ENCODE assay signal across 18 cellular contexts in the genomic region with DNA sequence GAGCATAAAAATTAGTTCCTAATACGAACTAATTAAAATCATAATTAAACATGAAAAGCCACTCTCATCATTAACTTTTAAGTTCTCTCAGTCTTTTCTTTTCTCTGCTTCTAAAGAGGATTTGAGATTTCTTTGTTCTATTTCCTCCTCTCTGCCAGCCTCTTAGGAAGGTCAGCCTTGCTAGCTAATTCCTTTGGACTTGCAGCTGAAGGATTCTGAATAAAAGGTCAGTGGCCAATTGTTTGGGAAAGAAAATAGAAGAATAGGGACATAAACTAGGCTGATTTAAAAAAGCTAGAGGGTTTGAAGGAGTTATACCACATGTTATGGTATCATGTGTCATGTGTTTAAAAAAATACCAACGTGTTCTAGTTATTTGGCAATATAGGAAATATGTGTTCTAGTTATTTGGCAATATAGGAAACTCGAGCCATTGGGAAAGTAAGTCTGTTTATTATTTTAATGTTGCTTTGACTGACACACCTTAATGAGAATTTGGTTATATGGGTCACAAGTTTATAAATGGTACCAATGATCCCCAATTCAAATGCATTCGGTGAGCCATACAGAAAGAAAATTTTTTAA.
"Had no signal": no experiment of that assay in that cellular context is flagged by ENCODE, and none has a peak within 500 bp of the region (broad histone marks: within the 10 kb centered on the region; RNA-seq: fewer than 3 reads in every experiment).

No MANE protein-coding gene starts in this region.

- H3K36me3 ChIP-seq: colonic mucosa, neutrophil, thyroid gland had no signal

- H3K4me1 ChIP-seq: colonic mucosa, parathyroid adenoma, thyroid gland had no signal

- H2AFZ ChIP-seq: parathyroid adenoma had no signal

- H3K27me3 ChIP-seq: colonic mucosa, neutrophil, thyroid gland had no signal

- H3K4me1 Mint-ChIP-seq: activated naive CD8-positive, alpha-beta T cell treated with anti-CD3 and anti-CD28 coated beads for 36 hours; naive thymus-derived CD8-positive, alpha-beta T cell had no signal

- H3K9ac ChIP-seq: parathyroid adenoma had no signal

- DNase-seq: activated CD4-positive, alpha-beta memory T cell treated with anti-CD3 and anti-CD28 coated beads for 36 hours; activated CD4-positive, alpha-beta T cell treated with anti-CD3 and anti-CD28 coated beads for 4 hours; activated naive CD8-positive, alpha-beta T cell treated with anti-CD3 and anti-CD28 coated beads for 36 hours; amygdala; central memory CD4-positive, alpha-beta T cell; colonic mucosa; left cardiac atrium; naive thymus-derived CD8-positive, alpha-beta T cell; stimulated activated CD4-positive, alpha-beta T cell treated with anti-CD3 and anti-CD28 coated beads, Interleukin-1b, Interleukin-23, amount 100 ng/mL, for 48 hours; stimulated activated CD8-positive, alpha-beta memory T cell treated with anti-CD3 and anti-CD28 coated beads, Interleukin-4, amount 100 ng/mL, for 48 hours; stimulated activated naive CD4-positive, alpha-beta T cell; SW 1271; thyroid gland had no signal

- H3K4me3 ChIP-seq: colonic mucosa, thyroid gland had no signal

- H3K36me3 Mint-ChIP-seq: activated CD4-positive, alpha-beta memory T cell treated with anti-CD3 and anti-CD28 coated beads for 36 hours; activated naive CD8-positive, alpha-beta T cell treated with anti-CD3 and anti-CD28 coated beads for 36 hours; naive thymus-derived CD8-positive, alpha-beta T cell had no signal

- ATAC-seq: left cardiac atrium; naive thymus-derived CD8-positive, alpha-beta T cell had no signal

- H3K9me3 ChIP-seq: colonic mucosa, neutrophil, thyroid gland had no signal

- H3K27ac ChIP-seq: colonic mucosa, neutrophil, parathyroid adenoma, thyroid gland had no signal

- H3K79me2 ChIP-seq: parathyroid adenoma had no signal

- H3K4me3 Mint-ChIP-seq: activated CD4-positive, alpha-beta memory T cell treated with anti-CD3 and anti-CD28 coated beads for 36 hours; activated naive CD8-positive, alpha-beta T cell treated with anti-CD3 and anti-CD28 coated beads for 36 hours; naive thymus-derived CD8-positive, alpha-beta T cell had no signal

- FAIRE-seq: endometrium, islet of Langerhans, TTC549 had no signal

- H3K27ac Mint-ChIP-seq: activated CD4-positive, alpha-beta memory T cell treated with anti-CD3 and anti-CD28 coated beads for 36 hours; activated naive CD8-positive, alpha-beta T cell treated with anti-CD3 and anti-CD28 coated beads for 36 hours; naive thymus-derived CD8-positive, alpha-beta T cell had no signal

- H3K27me3 Mint-ChIP-seq: activated CD4-positive, alpha-beta memory T cell treated with anti-CD3 and anti-CD28 coated beads for 36 hours; activated naive CD8-positive, alpha-beta T cell treated with anti-CD3 and anti-CD28 coated beads for 36 hours; naive thymus-derived CD8-positive, alpha-beta T cell had no signal
